10 cellular contexts compared by ENCODE assay signal in genomic region chr14:45891417-45892080, GRCh38.
DNase-seq lines count a peak whose midpoint lies in the region; ATAC-seq and TF ChIP-seq lines count a peak whose summit lies in the region.
"Had no signal": no experiment of that assay in that cellular context is flagged by ENCODE, and none has a peak within 500 bp of the region (broad histone marks: within the 10 kb centered on the region; RNA-seq: fewer than 3 reads in every experiment).

No MANE protein-coding gene starts in this region.

- no peaks in the 10 kb centered on the region for H3K36me3 Mint-ChIP-seq in osteocyte (ENCODE audit: unreplicated experiment)

- H3K4me1 ChIP-seq in RWPE2 (ENCODE audit: insufficient read depth, poor library complexity, severe bottlenecking) (peaks cover 6% of the 10 kb centered on the region), transverse colon (peaks cover 4 to 32% (median 22%) of the 10 kb centered on the region in 4 donors)

- peak; percentile 76 for ATAC-seq in RWPE2 (ENCODE audit: low read depth)
- ATAC-seq in GM21576 (IDR thresholded peaks at IDR 0.05; ENCODE audit: unreplicated experiment): no peak
- no peak for ATAC-seq in HG03097 (IDR thresholded peaks at IDR 0.05; ENCODE audit: low FRiP score, unreplicated experiment)

- H3K36me3 ChIP-seq in RWPE2 (ENCODE audit: low read depth) (no peaks in the 10 kb centered on the region), transverse colon (no peaks in the 10 kb centered on the region)
- H3K36me3 ChIP-seq: cardiac muscle cell, MG63 had no signal

- H3K27ac Mint-ChIP-seq in osteocyte (ENCODE audit: unreplicated experiment): no peak overlapping the region

- H3K9me3 ChIP-seq in RWPE2 (ENCODE audit: severe bottlenecking) (no peaks in the 10 kb centered on the region), transverse colon (no peaks in the 10 kb centered on the region)
- H3K9me3 ChIP-seq: MG63 had no signal

- H3K27ac ChIP-seq in RWPE2 (ENCODE audit: poor library complexity, severe bottlenecking) (no peak overlapping the region), transverse colon (peak overlapping the region; percentile 71 to 80 (median 78))
- H3K27ac ChIP-seq: cardiac muscle cell had no signal

- WGBS in transverse colon (ENCODE audit: low coverage in 1 of 2), 2 donors: 37 to 51% methylated on average over 6 to 18 of the region's 18 CpGs

- H3K4me3 ChIP-seq in RWPE2 (ENCODE audit: severe bottlenecking) (no peak overlapping the region), transverse colon (peak overlapping the region in 1 of 4 donors; percentile 17)
- H3K4me3 ChIP-seq: cardiac muscle cell, MG63 had no signal

- DNase-seq in NCI-H1417 treated with DMSO at 0.1 percent for 48 hours (lab: John Stamatoyannopoulos, UW): peak; percentile 89
- DNase-seq in RWPE2 (ENCODE audit: low spot score): peak; percentile 56
- peak; percentile 3 for DNase-seq in kidney glomerular epithelial cell (lab: John Stamatoyannopoulos, UW)
- DNase-seq in transverse colon: peak; percentile 73
- DNase-seq in osteocyte (ENCODE audit: extremely low spot score, unreplicated experiment): no peak
- no peak for DNase-seq in DMS 273 treated with DMSO at 0.1 percent for 48 hours (lab: John Stamatoyannopoulos, UW)
- DNase-seq: MG63 had no signal

- H3K4me1 Mint-ChIP-seq in osteocyte (ENCODE audit: unreplicated experiment): no peaks in the 10 kb centered on the region

- TF ChIP-seq POLR2A in transverse colon (IDR thresholded peaks at IDR 0.05): no peak

- intact Hi-C loops in transverse colon (cut with DNase I; ENCODE audit: low total_unique reads): no loop called here

- TF ChIP-seq CTCF in RWPE2 (IDR thresholded peaks at IDR 0.05; ENCODE audit: poor library complexity, severe bottlenecking) (no peak), transverse colon (IDR thresholded peaks at IDR 0.05) (no peak), osteocyte (IDR thresholded peaks at IDR 0.05) (no peak)

- no peak for TF ChIP-seq EP300 in transverse colon (IDR thresholded peaks at IDR 0.05; ENCODE audit: low read depth)

- no peak overlapping the region for H3K4me3 Mint-ChIP-seq in osteocyte (ENCODE audit: unreplicated experiment)

- peaks cover 24% of the 10 kb centered on the region for H3K27me3 Mint-ChIP-seq in osteocyte (ENCODE audit: unreplicated experiment)

- H3K27me3 ChIP-seq in RWPE2 (ENCODE audit: insufficient read depth, poor library complexity, severe bottlenecking) (no peaks in the 10 kb centered on the region), transverse colon (no peaks in the 10 kb centered on the region)
- H3K27me3 ChIP-seq: cardiac muscle cell, MG63 had no signal

- no peaks in the 10 kb centered on the region for H3K9me3 Mint-ChIP-seq in osteocyte (ENCODE audit: unreplicated experiment)

- in situ Hi-C loops in transverse colon (cut with MboI; ENCODE audit: low pct_ligation_motif_present in 1 of 4, low pct_unique_long_range_greater_than_20kb in 1 of 4, low sequenced_read_pairs in 3 of 4): no loop called here

Comparison
In these comparisons a context has a peak if more than half of its experiments do, and no peak if none do; other contexts are left out.
1. DNase-seq: peak in NCI-H1417 treated with DMSO at 0.1 percent for 48 hours (single experiment), RWPE2 (single experiment), kidney glomerular epithelial cell (single experiment) and transverse colon (single experiment); none in osteocyte (single experiment) and DMS 273 treated with DMSO at 0.1 percent for 48 hours (single experiment).